Comparison of ENCODE assay signal across 8 cellular contexts in genomic region chr17:50931003-50931878, GRCh38.
A peak's percentile ranks its signal among the peaks of the same experiment; 100 is the strongest.
DNase-seq lines count a peak whose midpoint lies in the region; ATAC-seq and TF ChIP-seq lines count a peak whose summit lies in the region.

No MANE protein-coding gene starts in this region.

- H3K36me3 Mint-ChIP-seq in activated T-helper 17 cell treated with anti-CD3 and anti-CD28 coated beads, Interleukin-2, amount 50 U/mL, for 72 hours (ENCODE audit: low read depth), result no peaks in the 10 kb centered on the region

- H4K20me1 ChIP-seq in OCI-LY3 (ENCODE audit: insufficient read depth, low read length), result no peaks in the 10 kb centered on the region
- H4K20me1 ChIP-seq in fibroblast of lung (ENCODE audit: control insufficient read depth, extremely low read depth, insufficient read depth, low read length), result no peaks in the 10 kb centered on the region

- peak overlapping the region; percentile 92 for H2AFZ ChIP-seq in OCI-LY3 (ENCODE audit: low read depth, low read length)
- peak overlapping the region; percentile 81 for H2AFZ ChIP-seq in fibroblast of lung (ENCODE audit: low read length)

- H3K27ac ChIP-seq in HUES64 (ENCODE audit: low read depth, low read length) (no peak overlapping the region), OCI-LY3 (ENCODE audit: low read length) (0 out of 2 replicates have a peak overlapping the region, but pooled peaks have one; percentile 4), fibroblast of lung (ENCODE audit: insufficient read depth, low read length) (peak overlapping the region; percentile 87), muscle layer of colon (ENCODE audit: low read depth, low read length) (peak overlapping the region; percentile 99)

- H3K79me2 ChIP-seq in OCI-LY3 (ENCODE audit: low read length) (no peaks in the 10 kb centered on the region), fibroblast of lung (ENCODE audit: control insufficient read depth, insufficient read depth, low read length) (no peaks in the 10 kb centered on the region)

- peak; percentile 38 for TF ChIP-seq POLR2A in GM15510 (IDR thresholded peaks at IDR 0.05; ENCODE audit: borderline replicate concordance, extremely low read depth, insufficient read length)

- H3K4me1 Mint-ChIP-seq in activated T-helper 17 cell treated with anti-CD3 and anti-CD28 coated beads, Interleukin-2, amount 50 U/mL, for 72 hours, result peaks cover 16% of the 10 kb centered on the region

- DNase-seq in fibroblast of lung (ENCODE audit: low read depth in 2 of 2) (peak; percentile 85 to 89), stromal cell of bone marrow (ENCODE audit: low read depth) (peak; percentile 80)

- peaks cover 19% of the 10 kb centered on the region for H3K27me3 ChIP-seq in HUES64 (ENCODE audit: insufficient read depth, low read length)
- H3K27me3 ChIP-seq in OCI-LY3 (ENCODE audit: low read depth, low read length), result no peaks in the 10 kb centered on the region
- H3K27me3 ChIP-seq in fibroblast of lung (ENCODE audit: control insufficient read depth, insufficient read depth, low read length), result no peaks in the 10 kb centered on the region
- no peaks in the 10 kb centered on the region for H3K27me3 ChIP-seq in muscle layer of colon (ENCODE audit: control insufficient read depth in 1 of 2, insufficient read depth in 2 of 2, low read length in 2 of 2)

- H3K9me3 ChIP-seq in HUES64 (ENCODE audit: insufficient read depth, low read depth, low read length) (no peaks in the 10 kb centered on the region), OCI-LY3 (ENCODE audit: insufficient read depth, low read length) (no peaks in the 10 kb centered on the region), fibroblast of lung (ENCODE audit: control insufficient read depth, insufficient read depth, low read depth, low read length) (no peaks in the 10 kb centered on the region), muscle layer of colon (ENCODE audit: low read length) (no peaks in the 10 kb centered on the region)

- H3K4me2 ChIP-seq in OCI-LY3 (ENCODE audit: low read length) (peak overlapping the region; percentile 93), fibroblast of lung (ENCODE audit: extremely low read depth, insufficient read depth, low read length) (peak overlapping the region; percentile 93)

- peak overlapping the region; percentile 62 for H3K27ac Mint-ChIP-seq in activated T-helper 17 cell treated with anti-CD3 and anti-CD28 coated beads, Interleukin-2, amount 50 U/mL, for 72 hours

- H3K4me3 ChIP-seq in HUES64 (ENCODE audit: low read length) (peak overlapping the region; percentile 68), OCI-LY3 (ENCODE audit: low read length) (peak overlapping the region; percentile 80), fibroblast of lung (replicated peaks in 1 of 4; ENCODE audit: control extremely low read depth in 1 of 4, insufficient read depth in 1 of 4, low read depth in 3 of 4, low read length in 4 of 4) (peak overlapping the region; percentile 8 to 52 (median 28)), muscle layer of colon (ENCODE audit: low read depth in 1 of 2, low read length in 2 of 2) (peak overlapping the region; percentile 11 to 51)

- peaks cover 3% of the 10 kb centered on the region; the same call in 1 of the 2 replicates for H3K4me1 ChIP-seq in HUES64 (ENCODE audit: insufficient read depth, low read length)
- H3K4me1 ChIP-seq in OCI-LY3 (ENCODE audit: low read length), result peaks cover 9% of the 10 kb centered on the region
- H3K4me1 ChIP-seq in fibroblast of lung (ENCODE audit: control insufficient read depth, extremely low read depth, insufficient read depth, low read length), result peaks cover 7% of the 10 kb centered on the region
- H3K4me1 ChIP-seq in muscle layer of colon (ENCODE audit: insufficient read depth, low read length), result peaks cover 29% of the 10 kb centered on the region

- peak overlapping the region; percentile 70 for H3K9ac ChIP-seq in HUES64 (ENCODE audit: low read depth, low read length)
- peak overlapping the region; percentile 75 for H3K9ac ChIP-seq in OCI-LY3 (ENCODE audit: low read length)
- peak overlapping the region; percentile 79 for H3K9ac ChIP-seq in fibroblast of lung (ENCODE audit: insufficient read depth, low read length)
- peak overlapping the region; percentile 61 for H3K9ac ChIP-seq in muscle layer of colon (ENCODE audit: low read length)

- H3K27me3 Mint-ChIP-seq in activated T-helper 17 cell treated with anti-CD3 and anti-CD28 coated beads, Interleukin-2, amount 50 U/mL, for 72 hours, result no peaks in the 10 kb centered on the region

- no peaks in the 10 kb centered on the region for H3K9me3 Mint-ChIP-seq in activated T-helper 17 cell treated with anti-CD3 and anti-CD28 coated beads, Interleukin-2, amount 50 U/mL, for 72 hours

- TF ChIP-seq CTCF in OCI-LY3 (IDR thresholded peaks at IDR 0.05; ENCODE audit: low read depth, low read length) (no peak), fibroblast of lung (conservative IDR thresholded peaks at IDR 0.05 in 1 of 2, IDR thresholded peaks at IDR 0.05 in 1 of 2; ENCODE audit: low read depth in 1 of 2, low read length in 2 of 2) (no peak)

- H3K4me3 Mint-ChIP-seq in activated T-helper 17 cell treated with anti-CD3 and anti-CD28 coated beads, Interleukin-2, amount 50 U/mL, for 72 hours, result peak overlapping the region; percentile 84

- ATAC-seq in activated T-helper 17 cell treated with anti-CD3 and anti-CD28 coated beads, Interleukin-2, amount 50 U/mL, for 72 hours (replicated peaks), result peak; percentile 76
- no peak for ATAC-seq in HG03097 (IDR thresholded peaks at IDR 0.05; ENCODE audit: low FRiP score, unreplicated experiment)

- H3K36me3 ChIP-seq in HUES64 (ENCODE audit: insufficient read depth, low read length), result no peaks in the 10 kb centered on the region
- H3K36me3 ChIP-seq in OCI-LY3 (replicated peaks; ENCODE audit: low read depth, low read length), result no peaks in the 10 kb centered on the region
- H3K36me3 ChIP-seq in fibroblast of lung (ENCODE audit: control insufficient read depth, insufficient read depth, low read length), result no peaks in the 10 kb centered on the region
- H3K36me3 ChIP-seq in muscle layer of colon (ENCODE audit: insufficient read depth, low read length), result no peaks in the 10 kb centered on the region

- 2% methylated on average over 68 of the region's 68 CpGs for WGBS in HUES64

Comparison
In these comparisons a context has a peak if more than half of its experiments do, and no peak if none do; other contexts are left out.
1. H3K4me3 ChIP-seq: peak in every context shown above with its lines; median percentile 80 in OCI-LY3; 68 in HUES64; 31 in muscle layer of colon; 28 in fibroblast of lung.